In the genomic region with DNA sequence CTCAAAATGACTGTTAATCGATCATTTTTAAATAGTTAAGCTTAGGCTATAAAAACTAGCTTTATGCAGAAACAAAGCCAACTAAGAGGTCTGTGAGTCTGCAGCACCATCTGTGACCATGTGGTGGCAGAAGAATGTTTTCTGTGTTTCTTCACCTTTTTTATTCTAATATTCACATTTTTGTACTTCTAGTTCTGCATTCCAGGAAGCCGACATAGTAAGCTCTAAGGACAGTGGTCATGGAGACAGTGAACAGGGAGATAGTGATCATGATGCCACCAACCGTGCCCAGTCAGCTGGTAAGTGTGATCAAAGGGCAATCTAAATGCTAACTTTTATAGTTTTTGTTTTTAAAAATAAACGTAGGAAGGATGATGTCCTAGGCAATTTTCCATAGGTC, we compare ENCODE assay signal across 9 cellular contexts. TPM values are rescaled to one million over a fixed set of nuclear protein-coding genes. Genes with fewer than 3 reads are reported as not detected.
DNase-seq lines count a peak whose midpoint lies in the region; ATAC-seq and TF ChIP-seq lines count a peak whose summit lies in the region.
"Had no signal": no experiment of that assay in that cellular context is flagged by ENCODE, and none has a peak within 500 bp of the region (broad histone marks: within the 10 kb centered on the region; RNA-seq: fewer than 3 reads in every experiment).

No MANE protein-coding gene starts in this region.

- peak in 55 of 56 donors; percentile 52 to 84 (median 76) for TF ChIP-seq CTCF in dorsolateral prefrontal cortex (IDR thresholded peaks at IDR 0.05 in 54 of 56, conservative IDR thresholded peaks at IDR 0.05 in 2 of 56; ENCODE audit: low read depth in 1 of 56, partially characterized antibody in 56 of 56)

- DNase-seq in NCI-H460 (ENCODE audit: extremely low read depth, low read depth) (peak; percentile 13), dorsolateral prefrontal cortex (peak in 4 of 10 donors; percentile 40 to 61 (median 50)), renal cortical epithelial cell (ENCODE audit: low read depth) (peak; percentile 40), activated gamma-delta T cell (lab: John Stamatoyannopoulos, UW) (no peak), ureter (ENCODE audit: low spot score) (no peak)
- DNase-seq: activated B cell treated with CpG ODN at 0.5 μM for 24 hours had no signal

- peak overlapping the region; percentile 65 to 97 (median 80) for H3K4me3 ChIP-seq in dorsolateral prefrontal cortex

- ATAC-seq in GM18861 (IDR thresholded peaks at IDR 0.05; ENCODE audit: unreplicated experiment) (peak; percentile 47), GM21447 (IDR thresholded peaks at IDR 0.05; ENCODE audit: unreplicated experiment) (no peak), HG03460 (IDR thresholded peaks at IDR 0.05; ENCODE audit: unreplicated experiment) (no peak)

- intact Hi-C loops in dorsolateral prefrontal cortex (cut with DNase I): loop anchor here in 1 of 2 donors (5.0 kb wide), 1 partner anchor 328 kb away; no protein-coding TSS in a partner anchor

- H3K27ac ChIP-seq in dorsolateral prefrontal cortex: peak overlapping the region in 58 of 59 donors; percentile 3 to 98 (median 95)

- peaks cover 0 to 2% (median 0%) of the 10 kb centered on the region in 45 donors for H3K27me3 ChIP-seq in dorsolateral prefrontal cortex

RNA-seq across cellular contexts. Expression of a gene that starts 5.6 kb away (rescaled TPM):
- total RNA-seq in NCI-H460 (2014; rRNA removed; shearing (Covaris generic)): not detected in 2 replicates
- not detected in 2 replicates for polyA plus RNA-seq in NCI-H460 (2014; cell fraction: nucleus; rRNA removed)
- total RNA-seq in dorsolateral prefrontal cortex (100 to 1,000 TPM in 17 of 120 experiments, 10 to 100 TPM in 103; 55.4 to 124 (median 86.6) TPM), renal cortical epithelial cell (0.17 and 0.40 TPM in 2 replicates), ureter (12.1 TPM)
- total RNA-seq: activated B cell treated with CpG ODN at 0.5 μM for 24 hours had no signal

Comparison
In these comparisons a context has a peak if more than half of its experiments do, and no peak if none do; other contexts are left out.
1. DNase-seq: peak in NCI-H460 (single experiment) and renal cortical epithelial cell (single experiment); none in activated gamma-delta T cell (single experiment) and ureter (single experiment).